Comparison of ENCODE assay signal across 9 cellular contexts in the genomic region with DNA sequence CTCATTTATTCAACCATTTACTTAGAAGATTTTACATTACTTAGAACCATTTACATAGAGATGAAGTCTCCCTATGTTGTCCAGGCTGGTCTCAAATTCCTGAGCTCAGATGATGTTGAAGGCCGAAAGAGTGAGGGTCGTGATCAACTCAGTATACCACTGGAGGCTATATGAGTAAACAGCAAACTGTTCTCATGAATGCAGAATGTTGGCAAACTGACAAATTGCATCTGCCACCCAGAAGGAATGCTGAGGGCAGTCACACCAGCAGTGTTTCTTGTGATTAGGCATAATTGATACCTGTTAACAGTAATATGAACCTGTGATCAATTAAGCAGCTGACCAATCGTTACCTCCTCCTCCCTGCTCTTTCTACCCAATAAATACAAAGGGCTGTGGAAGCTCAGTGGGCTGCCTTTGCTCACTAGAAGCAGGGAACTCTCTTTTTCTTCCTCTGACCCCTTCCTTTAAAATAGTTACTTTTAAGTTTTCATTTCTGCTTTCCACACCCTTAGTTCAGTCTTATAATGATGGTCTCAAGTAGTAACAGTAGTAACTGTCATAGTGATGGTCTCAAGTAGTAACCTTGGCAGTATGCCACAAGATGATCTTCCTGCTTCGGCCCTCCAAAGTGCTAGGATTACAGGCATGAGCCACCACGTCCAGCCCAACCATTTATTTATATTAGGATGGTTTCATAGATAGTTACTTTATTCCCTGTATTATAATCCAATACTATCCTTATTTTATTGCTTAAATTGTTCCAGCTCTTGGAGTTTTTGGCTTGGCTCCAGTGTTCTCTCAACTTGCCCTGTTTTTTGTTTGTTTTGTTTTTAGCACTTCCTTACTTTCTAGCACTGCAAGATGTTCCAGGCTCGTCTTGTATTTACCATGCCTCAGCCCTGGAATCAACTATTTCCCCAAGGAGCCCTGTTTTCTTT.
DNase-seq lines count a peak whose midpoint lies in the region; ATAC-seq and TF ChIP-seq lines count a peak whose summit lies in the region.
"Had no signal": no experiment of that assay in that cellular context is flagged by ENCODE, and none has a peak within 500 bp of the region (broad histone marks: within the 10 kb centered on the region; RNA-seq: fewer than 3 reads in every experiment).

No MANE protein-coding gene starts in this region.

- H3K27ac ChIP-seq in tibial artery, result peak overlapping the region; percentile 54 to 65

- H3K4me3 ChIP-seq in tibial artery, result peak overlapping the region in 1 of 2 donors; percentile 18

- H3K4me1 ChIP-seq in tibial artery, result peaks cover 0 to 52% (median 29%) of the 10 kb centered on the region in 4 donors

- H3K36me3 ChIP-seq in tibial artery, result no peaks in the 10 kb centered on the region

- ATAC-seq in GM19324 (IDR thresholded peaks at IDR 0.05; ENCODE audit: low FRiP score, unreplicated experiment), result no peak
- ATAC-seq in HG03457 (IDR thresholded peaks at IDR 0.05; ENCODE audit: unreplicated experiment), result no peak
- ATAC-seq: activated CD4-positive, CD25-positive, alpha-beta regulatory T cell treated with anti-CD3 and anti-CD28 coated beads, Interleukin-2, amount 50 U/mL, for 24 hours had no signal

- H3K9me3 ChIP-seq in tibial artery, result no peaks in the 10 kb centered on the region

- DNase-seq in NCI-H146 (lab: John Stamatoyannopoulos, UW), result peak; percentile 18
- DNase-seq in NCI-H146 treated with DMSO at 0.1 percent for 48 hours (lab: John Stamatoyannopoulos, UW; ENCODE audit: unreplicated experiment), result no peak
- DNase-seq in astrocyte of the hippocampus (ENCODE audit: low read depth, low spot score), result peak; percentile 45
- DNase-seq in kidney tubule cell (ENCODE audit: low spot score), result peak; percentile 49
- DNase-seq in tibial artery, result peak in 1 of 2 donors; percentile 57
- no peak for DNase-seq in cerebellar nuclear complex (lab: John Stamatoyannopoulos, UW)

- H3K27me3 ChIP-seq in tibial artery, result no peaks in the 10 kb centered on the region

- intact Hi-C loops in tibial artery (cut with DNase I; ENCODE audit: low total_unique reads), result no loop called here

- TF ChIP-seq CTCF in tibial artery (IDR thresholded peaks at IDR 0.05), result no peak

Comparison
In these comparisons a context has a peak if more than half of its experiments do, and no peak if none do; other contexts are left out.
1. DNase-seq: peak in NCI-H146 (single experiment), astrocyte of the hippocampus (single experiment) and kidney tubule cell (single experiment); none in NCI-H146 treated with DMSO at 0.1 percent for 48 hours (single experiment) and cerebellar nuclear complex (0 of 2).